In genomic region chr11:36446135-36446534, GRCh38 we compare ENCODE assay signal across 34 cellular contexts.
"Had no signal": no experiment of that assay in that cellular context is flagged by ENCODE, and none has a peak within 500 bp of the region (broad histone marks: within the 10 kb centered on the region; RNA-seq: fewer than 3 reads in every experiment).

No MANE protein-coding gene starts in this region.

- H3K27ac Mint-ChIP-seq: activated CD8-positive, alpha-beta T cell treated with anti-CD3 and anti-CD28 coated beads for 36 hours; activated naive CD4-positive, alpha-beta T cell treated with anti-CD3 and anti-CD28 coated beads, Interleukin-2, amount 10 ng/mL, durations not matched to agents 7 days and 5 days; activated naive CD8-positive, alpha-beta T cell; activated naive CD8-positive, alpha-beta T cell treated with anti-CD3 and anti-CD28 coated beads, Interleukin-2, amount 50 U/mL, for 24 hours had no signal

- H3K4me3 ChIP-seq: cardiac muscle cell, MG63 had no signal

- DNase-seq: activated CD4-positive, alpha-beta T cell treated with anti-CD3 and anti-CD28 coated beads for 1 hour; activated CD4-positive, alpha-beta T cell treated with anti-CD3 and anti-CD28 coated beads for 48 hours; activated CD4-positive, CD25-positive, alpha-beta regulatory T cell; activated CD8-positive, alpha-beta T cell treated with anti-CD3 and anti-CD28 coated beads for 36 hours; activated effector memory CD4-positive, alpha-beta T cell treated with Interleukin-2 at 50 U/mL for 16 hours; activated naive CD4-positive, alpha-beta T cell treated with anti-CD3 and anti-CD28 coated beads, Interleukin-2, amount 10 ng/mL, durations not matched to agents 7 days and 5 days; activated naive CD8-positive, alpha-beta T cell treated with anti-CD3 and anti-CD28 coated beads, Interleukin-2, amount 50 U/mL, for 24 hours; activated T-cell treated with anti-CD3 and anti-CD28 coated beads, Interleukin-2, amount 50 U/mL, for 4 hours; anterior cingulate cortex; Kasumi-1; KG1; MG63; NCI-H1048; NCI-H1417; NCI-H146; NCI-H187; NCI-H2029 treated with DMSO at 0.1 percent for 48 hours; NCI-H2107; NCI-H2171; NCI-H510A; NCI-H526; NCI-H748 treated with DMSO at 0.1 percent for 48 hours; NK-92 treated with Interleukin-12 subunit alpha and Interleukin-12 subunit beta, amount 100 ng/mL, for 24 hours; PC-3; Right ventricle myocardium superior; SW 1271; T-helper 1 cell; T-helper 2 cell; T-helper 9 cell; WERI-Rb-1 had no signal

- FAIRE-seq: RCC 7860 had no signal

- H3K4me3 Mint-ChIP-seq: activated CD8-positive, alpha-beta T cell treated with anti-CD3 and anti-CD28 coated beads for 36 hours; activated naive CD4-positive, alpha-beta T cell treated with anti-CD3 and anti-CD28 coated beads, Interleukin-2, amount 10 ng/mL, durations not matched to agents 7 days and 5 days; activated naive CD8-positive, alpha-beta T cell; activated naive CD8-positive, alpha-beta T cell treated with anti-CD3 and anti-CD28 coated beads, Interleukin-2, amount 50 U/mL, for 24 hours; activated T-cell treated with anti-CD3 and anti-CD28 coated beads, Interleukin-2, amount 50 U/mL, for 4 hours had no signal

- H3K27me3 Mint-ChIP-seq: activated CD8-positive, alpha-beta T cell treated with anti-CD3 and anti-CD28 coated beads for 36 hours; activated naive CD4-positive, alpha-beta T cell treated with anti-CD3 and anti-CD28 coated beads, Interleukin-2, amount 10 ng/mL, durations not matched to agents 7 days and 5 days; activated naive CD8-positive, alpha-beta T cell; activated naive CD8-positive, alpha-beta T cell treated with anti-CD3 and anti-CD28 coated beads, Interleukin-2, amount 50 U/mL, for 24 hours had no signal

- H3K36me3 ChIP-seq: cardiac muscle cell, MG63, WERI-Rb-1 had no signal

- ATAC-seq: activated CD8-positive, alpha-beta T cell treated with anti-CD3 and anti-CD28 coated beads for 36 hours; activated naive CD8-positive, alpha-beta T cell treated with anti-CD3 and anti-CD28 coated beads, Interleukin-2, amount 50 U/mL, for 24 hours; activated T-cell treated with anti-CD3 and anti-CD28 coated beads, Interleukin-2, amount 50 U/mL, for 4 hours; PC-3 had no signal

- H3K9me3 ChIP-seq: MG63 had no signal

- H3K27ac ChIP-seq: cardiac muscle cell, RWPE1, WERI-Rb-1 had no signal

- H3K27me3 ChIP-seq: MG63 had no signal

- H3K36me3 Mint-ChIP-seq: activated naive CD8-positive, alpha-beta T cell had no signal

- H3K9me3 Mint-ChIP-seq: activated CD8-positive, alpha-beta T cell treated with anti-CD3 and anti-CD28 coated beads for 36 hours; activated naive CD4-positive, alpha-beta T cell treated with anti-CD3 and anti-CD28 coated beads, Interleukin-2, amount 10 ng/mL, durations not matched to agents 7 days and 5 days; activated naive CD8-positive, alpha-beta T cell treated with anti-CD3 and anti-CD28 coated beads, Interleukin-2, amount 50 U/mL, for 24 hours; activated T-cell treated with anti-CD3 and anti-CD28 coated beads, Interleukin-2, amount 50 U/mL, for 4 hours had no signal
